Comparison of ENCODE assay signal across 25 cellular contexts in the genomic region with DNA sequence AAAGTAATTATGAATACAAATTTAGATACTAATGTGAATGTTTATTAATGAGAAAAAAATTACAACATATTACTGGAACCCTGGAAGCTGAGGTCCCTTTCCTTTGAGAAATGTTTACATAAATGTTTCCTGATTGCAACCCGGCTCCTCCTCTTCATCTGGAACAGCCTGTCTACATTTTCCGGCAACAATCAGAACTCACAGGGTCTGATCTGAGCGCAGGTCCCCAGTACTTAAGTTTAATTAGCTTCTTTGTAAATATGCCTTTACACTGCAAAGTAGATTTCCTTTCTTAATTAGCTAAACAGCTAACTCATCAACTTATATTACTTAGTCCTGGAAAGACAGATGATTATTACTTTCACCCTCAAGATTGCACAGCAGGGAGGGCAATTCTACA.
"Had no signal": no experiment of that assay in that cellular context is flagged by ENCODE, and none has a peak within 500 bp of the region (broad histone marks: within the 10 kb centered on the region; RNA-seq: fewer than 3 reads in every experiment).

No MANE protein-coding gene starts in this region.

- H3K4me3 Mint-ChIP-seq: activated B cell treated with CpG ODN at 0.5 μM for 24 hours; activated CD4-positive, alpha-beta memory T cell treated with anti-CD3 and anti-CD28 coated beads, Interleukin-2, amount 10 ng/mL, durations not matched to agents 7 days and 5 days; activated CD8-positive, alpha-beta memory T cell treated with anti-CD3 and anti-CD28 coated beads, Interleukin-2, amount 10 ng/mL, durations not matched to agents 7 days and 5 days; activated naive CD8-positive, alpha-beta T cell treated with anti-CD3 and anti-CD28 coated beads for 36 hours; activated T-helper 17 cell treated with anti-CD3 and anti-CD28 coated beads, Interleukin-2, amount 50 U/mL, for 72 hours; mesothelial cell of epicardium; natural killer cell treated with Interleukin-12 subunit alpha and Interleukin-12 subunit beta and Interleukin-15 and Interleukin-18, amount 100 ng/mL, for 72 hours; T-helper 2 cell treated with Interferon-gamma antibody and Interleukin-4, amounts not matched to agents 5 μg/mL and 100 μg/mL, for 36 hours had no signal

- H3K4me1 Mint-ChIP-seq: activated B cell treated with CpG ODN at 0.5 μM for 24 hours; activated CD4-positive, alpha-beta memory T cell treated with anti-CD3 and anti-CD28 coated beads, Interleukin-2, amount 10 ng/mL, durations not matched to agents 7 days and 5 days; activated CD8-positive, alpha-beta memory T cell treated with anti-CD3 and anti-CD28 coated beads, Interleukin-2, amount 10 ng/mL, durations not matched to agents 7 days and 5 days; activated naive CD8-positive, alpha-beta T cell treated with anti-CD3 and anti-CD28 coated beads for 36 hours; activated T-helper 17 cell treated with anti-CD3 and anti-CD28 coated beads, Interleukin-2, amount 50 U/mL, for 72 hours had no signal

- ATAC-seq: activated CD8-positive, alpha-beta memory T cell treated with anti-CD3 and anti-CD28 coated beads, Interleukin-2, amount 10 ng/mL, durations not matched to agents 7 days and 5 days; activated T-helper 17 cell treated with anti-CD3 and anti-CD28 coated beads, Interleukin-2, amount 50 U/mL, for 72 hours; body of pancreas; esophagus mucosa; left cardiac atrium; natural killer cell treated with Interleukin-12 subunit alpha and Interleukin-12 subunit beta and Interleukin-15 and Interleukin-18, amount 100 ng/mL, for 72 hours; stimulated activated naive CD8-positive, alpha-beta T cell treated with anti-CD3 and anti-CD28 coated beads, Interleukin-15, Interleukin-2, amounts not matched to agents 100 U/mL and 50 U/mL, for 24 hours had no signal

- H3K4me3 ChIP-seq: body of pancreas, lung, tibial artery, vagina had no signal

- FAIRE-seq: islet of Langerhans, TTC549 had no signal

- H3K36me3 Mint-ChIP-seq: activated naive CD8-positive, alpha-beta T cell treated with anti-CD3 and anti-CD28 coated beads for 36 hours; natural killer cell treated with Interleukin-12 subunit alpha and Interleukin-12 subunit beta and Interleukin-15 and Interleukin-18, amount 100 ng/mL, for 72 hours had no signal

- H3K36me3 ChIP-seq: tibial artery, vagina had no signal

- H3K9me3 Mint-ChIP-seq: activated B cell treated with CpG ODN at 0.5 μM for 24 hours; activated T-helper 17 cell treated with anti-CD3 and anti-CD28 coated beads, Interleukin-2, amount 50 U/mL, for 72 hours; mesothelial cell of epicardium; natural killer cell treated with Interleukin-12 subunit alpha and Interleukin-12 subunit beta and Interleukin-15 and Interleukin-18, amount 100 ng/mL, for 72 hours had no signal

- H3K4me1 ChIP-seq: body of pancreas had no signal

- H3K27ac Mint-ChIP-seq: activated B cell treated with CpG ODN at 0.5 μM for 24 hours; activated CD4-positive, alpha-beta memory T cell treated with anti-CD3 and anti-CD28 coated beads, Interleukin-2, amount 10 ng/mL, durations not matched to agents 7 days and 5 days; activated CD8-positive, alpha-beta memory T cell treated with anti-CD3 and anti-CD28 coated beads, Interleukin-2, amount 10 ng/mL, durations not matched to agents 7 days and 5 days; activated naive CD8-positive, alpha-beta T cell treated with anti-CD3 and anti-CD28 coated beads for 36 hours; activated T-helper 17 cell treated with anti-CD3 and anti-CD28 coated beads, Interleukin-2, amount 50 U/mL, for 72 hours; T-helper 2 cell treated with Interferon-gamma antibody and Interleukin-4, amounts not matched to agents 5 μg/mL and 100 μg/mL, for 36 hours had no signal

- H3K27ac ChIP-seq: body of pancreas, tibial artery, vagina had no signal

- H3K9me3 ChIP-seq: tibial artery, vagina had no signal

- H3K27me3 ChIP-seq: body of pancreas, tibial artery, vagina had no signal

- DNase-seq: activated B cell treated with CpG ODN at 0.5 μM for 24 hours; activated CD4-positive, alpha-beta memory T cell treated with anti-CD3 and anti-CD28 coated beads, Interleukin-2, amount 10 ng/mL, durations not matched to agents 7 days and 5 days; activated CD4-positive, alpha-beta T cell treated with anti-CD3 and anti-CD28 coated beads for 48 hours; activated CD8-positive, alpha-beta memory T cell treated with anti-CD3 and anti-CD28 coated beads, Interleukin-2, amount 10 ng/mL, durations not matched to agents 7 days and 5 days; activated naive CD4-positive, alpha-beta T cell; activated naive CD8-positive, alpha-beta T cell treated with anti-CD3 and anti-CD28 coated beads for 36 hours; body of pancreas; cortex of kidney; effector CD4-positive, alpha-beta T cell; left cardiac atrium; occipital lobe; stimulated activated CD4-positive, alpha-beta T cell treated with anti-CD3 and anti-CD28 coated beads, Interleukin-12 subunit alpha, Interleukin-12 subunit beta, amount 100 ng/mL, for 4 hours; stimulated activated CD4-positive, alpha-beta T cell treated with anti-CD3 and anti-CD28 coated beads, Interleukin-1b, Interleukin-23, amount 100 ng/mL, for 48 hours; stimulated activated naive CD8-positive, alpha-beta T cell treated with anti-CD3 and anti-CD28 coated beads, Interleukin-15, Interleukin-2, amounts not matched to agents 100 U/mL and 50 U/mL, for 24 hours; substantia nigra; tibial artery had no signal
